Comparison of ENCODE assay signal across 33 cellular contexts in genomic region chr18:41155025-41155424, GRCh38.
"Had no signal": no experiment of that assay in that cellular context is flagged by ENCODE, and none has a peak within 500 bp of the region (broad histone marks: within the 10 kb centered on the region; RNA-seq: fewer than 3 reads in every experiment).

No MANE protein-coding gene starts in this region.

- ATAC-seq: activated CD8-positive, alpha-beta T cell treated with anti-CD3 and anti-CD28 coated beads for 36 hours; activated naive CD4-positive, alpha-beta T cell treated with anti-CD3 and anti-CD28 coated beads, Interleukin-2, amount 50 U/mL, for 72 hours; activated T-cell treated with anti-CD3 and anti-CD28 coated beads, Interleukin-2, amount 50 U/mL, for 4 hours; activated T-cell treated with anti-CD3 and anti-CD28 coated beads, Interleukin-2, amount 50 U/mL, for 72 hours; activated T-helper 17 cell treated with anti-CD3 and anti-CD28 coated beads, Interleukin-2, amount 50 U/mL, for 72 hours; body of pancreas had no signal

- H3K36me3 Mint-ChIP-seq: activated CD4-positive, alpha-beta memory T cell treated with anti-CD3 and anti-CD28 coated beads for 36 hours; activated naive CD4-positive, alpha-beta T cell treated with anti-CD3 and anti-CD28 coated beads, Interleukin-2, amount 50 U/mL, for 72 hours; activated naive CD8-positive, alpha-beta T cell treated with anti-CD3 and anti-CD28 coated beads for 36 hours had no signal

- H3K27ac ChIP-seq: adrenal gland, body of pancreas, brain microvascular endothelial cell, breast epithelium, VCaP had no signal

- H3K27me3 Mint-ChIP-seq: activated B cell treated with CpG ODN at 0.5 μM for 24 hours; activated CD4-positive, alpha-beta memory T cell treated with anti-CD3 and anti-CD28 coated beads for 36 hours; activated CD4-positive, alpha-beta T cell treated with anti-CD3 and anti-CD28 coated beads, Interleukin-2, amount 10 ng/mL, durations not matched to agents 24 days and 14 days; activated CD8-positive, alpha-beta T cell treated with anti-CD3 and anti-CD28 coated beads for 36 hours; activated naive CD8-positive, alpha-beta T cell treated with anti-CD3 and anti-CD28 coated beads for 36 hours; activated T-helper 17 cell treated with anti-CD3 and anti-CD28 coated beads, Interleukin-2, amount 50 U/mL, for 72 hours had no signal

- H3K4me3 Mint-ChIP-seq: activated B cell treated with CpG ODN at 0.5 μM for 24 hours; activated CD4-positive, alpha-beta memory T cell treated with anti-CD3 and anti-CD28 coated beads for 36 hours; activated CD4-positive, alpha-beta T cell treated with anti-CD3 and anti-CD28 coated beads, Interleukin-2, amount 10 ng/mL, durations not matched to agents 24 days and 14 days; activated CD8-positive, alpha-beta T cell treated with anti-CD3 and anti-CD28 coated beads for 36 hours; activated naive CD4-positive, alpha-beta T cell treated with anti-CD3 and anti-CD28 coated beads for 36 hours; activated naive CD8-positive, alpha-beta T cell treated with anti-CD3 and anti-CD28 coated beads for 36 hours; activated T-cell treated with anti-CD3 and anti-CD28 coated beads, Interleukin-2, amount 50 U/mL, for 4 hours; activated T-cell treated with anti-CD3 and anti-CD28 coated beads, Interleukin-2, amount 50 U/mL, for 72 hours; activated T-helper 1 cell treated with anti-CD3 and anti-CD28 coated beads, Interleukin-12 subunit alpha, Interleukin-12 subunit beta, Interleukin-2, Interleukin-4 antibody, amounts not matched to agents 30 ng/mL and 10 ng/mL and 1 ng/mL, durations not matched to agents 14 hours and 24 hours and 36 hours; activated T-helper 17 cell treated with anti-CD3 and anti-CD28 coated beads, Interleukin-2, amount 50 U/mL, for 72 hours; T-helper 2 cell treated with Interferon-gamma antibody and Interleukin-4, amounts not matched to agents 5 μg/mL and 100 μg/mL, for 36 hours had no signal

- H3K27me3 ChIP-seq: adrenal gland, body of pancreas, brain microvascular endothelial cell, breast epithelium had no signal

- H3K4me3 ChIP-seq: adrenal gland, body of pancreas, breast epithelium had no signal

- H3K27ac Mint-ChIP-seq: activated B cell treated with CpG ODN at 0.5 μM for 24 hours; activated CD4-positive, alpha-beta memory T cell treated with anti-CD3 and anti-CD28 coated beads for 36 hours; activated CD4-positive, alpha-beta T cell treated with anti-CD3 and anti-CD28 coated beads, Interleukin-2, amount 10 ng/mL, durations not matched to agents 24 days and 14 days; activated CD8-positive, alpha-beta T cell treated with anti-CD3 and anti-CD28 coated beads for 36 hours; activated naive CD4-positive, alpha-beta T cell treated with anti-CD3 and anti-CD28 coated beads for 36 hours; activated naive CD4-positive, alpha-beta T cell treated with anti-CD3 and anti-CD28 coated beads, Interleukin-2, amount 50 U/mL, for 72 hours; activated naive CD8-positive, alpha-beta T cell treated with anti-CD3 and anti-CD28 coated beads for 36 hours; activated T-cell treated with anti-CD3 and anti-CD28 coated beads, Interleukin-2, amount 50 U/mL, for 72 hours; activated T-helper 1 cell treated with anti-CD3 and anti-CD28 coated beads, Interleukin-12 subunit alpha, Interleukin-12 subunit beta, Interleukin-2, Interleukin-4 antibody, amounts not matched to agents 30 ng/mL and 10 ng/mL and 1 ng/mL, durations not matched to agents 14 hours and 24 hours and 36 hours; activated T-helper 17 cell treated with anti-CD3 and anti-CD28 coated beads, Interleukin-2, amount 50 U/mL, for 72 hours; T-helper 2 cell treated with Interferon-gamma antibody and Interleukin-4, amounts not matched to agents 5 μg/mL and 100 μg/mL, for 36 hours had no signal

- H3K9me3 ChIP-seq: adrenal gland, body of pancreas, breast epithelium had no signal

- H3K9me3 Mint-ChIP-seq: activated CD4-positive, alpha-beta T cell treated with anti-CD3 and anti-CD28 coated beads, Interleukin-2, amount 10 ng/mL, durations not matched to agents 24 days and 14 days; activated T-cell treated with anti-CD3 and anti-CD28 coated beads, Interleukin-2, amount 50 U/mL, for 4 hours had no signal

- DNase-seq: activated B cell treated with CpG ODN at 0.5 μM for 24 hours; activated CD4-positive, alpha-beta memory T cell treated with anti-CD3 and anti-CD28 coated beads for 36 hours; activated CD4-positive, alpha-beta T cell treated with anti-CD3 and anti-CD28 coated beads for 4 hours; activated CD4-positive, alpha-beta T cell treated with anti-CD3 and anti-CD28 coated beads, Interleukin-2, amount 10 ng/mL, durations not matched to agents 24 days and 14 days; activated CD4-positive, alpha-beta T cell treated with anti-CD3 and anti-CD28 coated beads, Interleukin-2, amount 50 U/mL, for 1 hour; activated CD4-positive, alpha-beta T cell treated with anti-CD3 and anti-CD28 coated beads, Interleukin-2, amount 50 U/mL, for 4 hours; activated CD4-positive, CD25-positive, alpha-beta regulatory T cell treated with anti-CD3 and anti-CD28 coated beads, Interleukin-2, amount 50 U/mL, for 72 hours; activated CD8-positive, alpha-beta memory T cell treated with anti-CD3 and anti-CD28 coated beads, Interleukin-2, amount 50 U/mL, for 4 hours; activated CD8-positive, alpha-beta T cell treated with anti-CD3 and anti-CD28 coated beads for 36 hours; activated effector memory CD4-positive, alpha-beta T cell treated with anti-CD3 and anti-CD28 coated beads, Interleukin-2, amount 50 U/mL, for 16 hours; activated gamma-delta T cell treated with Interleukin-2 at 50 U/mL for 16 hours; activated naive CD4-positive, alpha-beta T cell; activated naive CD4-positive, alpha-beta T cell treated with anti-CD3 and anti-CD28 coated beads for 36 hours; activated naive CD4-positive, alpha-beta T cell treated with anti-CD3 and anti-CD28 coated beads, Interleukin-2, amount 50 U/mL, for 16 hours; activated naive CD8-positive, alpha-beta T cell treated with anti-CD3 and anti-CD28 coated beads for 36 hours; activated T-cell treated with anti-CD3 and anti-CD28 coated beads for 4 hours; activated T-cell treated with anti-CD3 and anti-CD28 coated beads, Interleukin-2, amount 50 U/mL, for 1 hour; activated T-cell treated with anti-CD3 and anti-CD28 coated beads, Interleukin-2, amount 50 U/mL, for 4 hours; activated T-cell treated with anti-CD3 and anti-CD28 coated beads, Interleukin-2, amount 50 U/mL, for 72 hours; adrenal gland; amniotic stem cell; aorta; body of pancreas; brain microvascular endothelial cell; central memory CD4-positive, alpha-beta T cell; T-helper 2 cell; T-helper 9 cell had no signal

- H3K4me1 Mint-ChIP-seq: activated B cell treated with CpG ODN at 0.5 μM for 24 hours; activated CD4-positive, alpha-beta T cell treated with anti-CD3 and anti-CD28 coated beads, Interleukin-2, amount 10 ng/mL, durations not matched to agents 24 days and 14 days; activated naive CD8-positive, alpha-beta T cell treated with anti-CD3 and anti-CD28 coated beads for 36 hours; activated T-helper 17 cell treated with anti-CD3 and anti-CD28 coated beads, Interleukin-2, amount 50 U/mL, for 72 hours had no signal

- H3K4me1 ChIP-seq: adrenal gland, body of pancreas, breast epithelium had no signal

- H3K36me3 ChIP-seq: adrenal gland, brain microvascular endothelial cell, breast epithelium had no signal
